8 cellular contexts compared by ENCODE assay signal in genomic region chr4:184473515-184474260, GRCh38. TPM values are rescaled to one million over a fixed set of nuclear protein-coding genes. Genes with fewer than 3 reads are reported as not detected.
DNase-seq lines count a peak whose midpoint lies in the region; ATAC-seq and TF ChIP-seq lines count a peak whose summit lies in the region.

No MANE protein-coding gene starts in this region.

- POLR2A ChIA-PET in GM10248 (lab: Yijun Ruan, JAX), result interaction anchor here (1.5 kb wide), 1 partner anchor 41 kb away, joined by 5 read pairs; no protein-coding TSS in a partner anchor

- intact Hi-C loops in right cardiac atrium (cut with DNase I), result loop anchor here in 3 of 4 donors (2.0 to 10.0 kb wide), 6 partner anchors 56 to 209 kb away; no protein-coding TSS in a partner anchor

- H3K4me3 ChIP-seq in right cardiac atrium (ENCODE audit: low read length), result peak overlapping the region; percentile 98

- DNase-seq in GM10248 (ENCODE audit: extremely low spot score) (peak; percentile 48), SKM-1 treated with dmso at 0.1 percent for 144 hours (lab: John Stamatoyannopoulos, UW; ENCODE audit: unreplicated experiment) (peak; percentile 39), amniotic epithelial cell (ENCODE audit: low read depth) (peak; percentile 33), right cardiac atrium (peak; percentile 51 to 82 (median 77)), retina (peak; percentile 78), COLO829 (ENCODE audit: low spot score) (no peak)

- H3K9me3 ChIP-seq in right cardiac atrium (ENCODE audit: control insufficient read depth, low read length), result no peaks in the 10 kb centered on the region

- TF ChIP-seq CTCF in GM10248 (IDR thresholded peaks at IDR 0.05; ENCODE audit: control extremely low read depth, extremely low read depth, low read depth, missing control alignments), result no peak

- CTCF ChIA-PET in GM10248 (lab: Yijun Ruan, JAX), result interaction anchor here (1.1 to 1.2 kb wide), 3 partner anchors 11 to 211 kb away, joined by 3 to 4 read pairs (median 3); no protein-coding TSS in a partner anchor

- peaks cover 3% of the 10 kb centered on the region for H3K4me1 ChIP-seq in right cardiac atrium (ENCODE audit: control insufficient read depth, insufficient read depth, low read length)

- H3K27me3 ChIP-seq in right cardiac atrium (ENCODE audit: control insufficient read depth, insufficient read depth), result no peaks in the 10 kb centered on the region

- WGBS in right cardiac atrium, result under 1% methylated on average over 65 of the region's 65 CpGs

- H3K27ac ChIP-seq in right cardiac atrium (ENCODE audit: low read length), result peak overlapping the region; percentile 94

- ATAC-seq in HG02798 (IDR thresholded peaks at IDR 0.05; ENCODE audit: poor library complexity, unreplicated experiment) (peak; percentile 0), right cardiac atrium (peak in 1 of 2 donors; percentile 2), HG03378 (IDR thresholded peaks at IDR 0.05; ENCODE audit: unreplicated experiment) (no peak)

RNA-seq across cellular contexts. Expression of gene IRF2, which starts 0.7 kb away (rescaled TPM):
- 10 to 100 TPM; 19.6 to 39.3 (median 28.4) TPM for total RNA-seq in right cardiac atrium
- polyA plus RNA-seq in right cardiac atrium, result 16.8 TPM
